In genomic region chr10:3755440-3756359, GRCh38 we compare ENCODE assay signal across 9 cellular contexts. TPM values are rescaled to one million over a fixed set of nuclear protein-coding genes. Genes with fewer than 3 reads are reported as not detected.
DNase-seq lines count a peak whose midpoint lies in the region; ATAC-seq and TF ChIP-seq lines count a peak whose summit lies in the region.
"Had no signal": no experiment of that assay in that cellular context is flagged by ENCODE, and none has a peak within 500 bp of the region (broad histone marks: within the 10 kb centered on the region; RNA-seq: fewer than 3 reads in every experiment).

No MANE protein-coding gene starts in this region.

- H3K4me3 ChIP-seq in mesendoderm (ENCODE audit: low read length) = no peak overlapping the region

- H3K79me1 ChIP-seq in H9 (ENCODE audit: insufficient read depth, low read depth, low read length, poor library complexity, severe bottlenecking) (no peaks in the 10 kb centered on the region), mesendoderm (ENCODE audit: low read length) (no peaks in the 10 kb centered on the region)

- H4K20me1 ChIP-seq in H9 (ENCODE audit: control insufficient read depth, insufficient read depth, insufficient read length) = no peaks in the 10 kb centered on the region

- no peak overlapping the region for H3K18ac ChIP-seq in H9 (ENCODE audit: insufficient read length, low read depth, low read length)
- no peak overlapping the region for H3K18ac ChIP-seq in mesendoderm (ENCODE audit: low read length)

- no peaks in the 10 kb centered on the region for H3K36me3 ChIP-seq in mesendoderm (ENCODE audit: control insufficient read depth, insufficient read depth, low read length)

- TF ChIP-seq CTCF in H9 (conservative IDR thresholded peaks at IDR 0.05) (no peak), chondrocyte (IDR thresholded peaks at IDR 0.05) (no peak)

- H3K4me3 Mint-ChIP-seq in H9 (no peak overlapping the region), chondrocyte (ENCODE audit: unreplicated experiment) (no peak overlapping the region), immature natural killer cell (no peak overlapping the region)

- no peak overlapping the region for H4K91ac ChIP-seq in H9 (ENCODE audit: insufficient read length, low read depth, low read length)

- H3K4me1 Mint-ChIP-seq in H9 (peaks cover under 1 to 4% of the 10 kb centered on the region in 2 experiments; a peak in 3 of 4 replicates), chondrocyte (ENCODE audit: low read depth) (peaks cover 33% of the 10 kb centered on the region), immature natural killer cell (peaks cover 33 to 35% of the 10 kb centered on the region in 2 donors)

- H3K9ac ChIP-seq in H9 (ENCODE audit: extremely low read depth, insufficient read length, low read length) (no peak overlapping the region), mesendoderm (ENCODE audit: low read length) (no peak overlapping the region)

- H4K8ac ChIP-seq in H9 (replicated peaks; ENCODE audit: insufficient read length, low read depth, low read length) (no peak overlapping the region), mesendoderm (ENCODE audit: low read depth, low read length) (no peak overlapping the region)

- no peaks in the 10 kb centered on the region for H3K9me3 Mint-ChIP-seq in H9
- H3K9me3 Mint-ChIP-seq in chondrocyte (ENCODE audit: low read depth) = no peaks in the 10 kb centered on the region
- H3K9me3 Mint-ChIP-seq in immature natural killer cell = no peaks in the 10 kb centered on the region

- no peak overlapping the region for H2BK120ac ChIP-seq in H9 (ENCODE audit: low read depth, low read length, poor library complexity, severe bottlenecking)
- H2BK120ac ChIP-seq in mesendoderm (ENCODE audit: low read depth, low read length) = no peak overlapping the region

- H3K27ac ChIP-seq in H9 (ENCODE audit: insufficient read length, low read depth, low read length) (no peak overlapping the region), mesendoderm (ENCODE audit: low read depth, low read length) (no peak overlapping the region)

- H3K27me3 Mint-ChIP-seq in H9 (ENCODE audit: low read depth) (peaks cover 7% of the 10 kb centered on the region), chondrocyte (ENCODE audit: low read depth) (no peaks in the 10 kb centered on the region), immature natural killer cell (ENCODE audit: low read depth in 3 of 3) (peaks cover 0 to 6% (median 3%) of the 10 kb centered on the region in 3 donors)

- H2BK12ac ChIP-seq in H9 (ENCODE audit: insufficient read length, low read depth, low read length) = no peak overlapping the region

- no peaks in the 10 kb centered on the region for H3K9me3 ChIP-seq in H9 (ENCODE audit: control insufficient read depth, low read depth, low read length)

- no peaks in the 10 kb centered on the region for H3K27me3 ChIP-seq in H9 (ENCODE audit: insufficient read depth, low read length)
- H3K27me3 ChIP-seq in mesendoderm (ENCODE audit: insufficient read depth, low read length, poor library complexity) = no peaks in the 10 kb centered on the region

- H4K5ac ChIP-seq in H9 (ENCODE audit: insufficient read length, low read depth, low read length) = no peak overlapping the region
- no peak overlapping the region for H4K5ac ChIP-seq in mesendoderm (ENCODE audit: low read length)

- H3K14ac ChIP-seq in H9 (ENCODE audit: insufficient read depth, low read length) = no peak overlapping the region

- H2BK15ac ChIP-seq in H9 (ENCODE audit: low read depth, low read length) (no peak overlapping the region), mesendoderm (replicated peaks; ENCODE audit: low read depth) (no peak overlapping the region)

- no peak overlapping the region for H3K4me2 ChIP-seq in H9 (ENCODE audit: insufficient read depth, insufficient read length, low read length)
- H3K4me2 ChIP-seq in mesendoderm (ENCODE audit: low read length) = no peak overlapping the region

- H3K27ac Mint-ChIP-seq in H9 (no peak overlapping the region), chondrocyte (ENCODE audit: unreplicated experiment) (peak overlapping the region; percentile 93), immature natural killer cell (peak overlapping the region in 1 of 6 donors; percentile 21)

- no peaks in the 10 kb centered on the region for H3K23me2 ChIP-seq in H9 (ENCODE audit: insufficient read length, low read depth, low read length, poor library complexity, severe bottlenecking)

- H3T11ph ChIP-seq in H9 (ENCODE audit: low read length) = no peak overlapping the region

- WGBS in H9 (ENCODE audit: extremely low coverage, insufficient read length, low lambda C conversion rate) = no CpG with 5 or more reads among the region's 14 CpGs
- WGBS in mesendoderm (ENCODE audit: extremely low coverage, insufficient coverage, low lambda C conversion rate) = no CpG with 5 or more reads among the region's 14 CpGs

- no peak overlapping the region for H2BK20ac ChIP-seq in H9 (ENCODE audit: low read depth, low read length, poor library complexity, severe bottlenecking)

- H3K4ac ChIP-seq in H9 (ENCODE audit: low read depth, low read length) (no peak overlapping the region), mesendoderm (ENCODE audit: low read depth, low read length) (no peak overlapping the region)

- H2AK5ac ChIP-seq in H9 (ENCODE audit: insufficient read length, low read length) = no peak overlapping the region
- H2AK5ac ChIP-seq in mesendoderm (ENCODE audit: low read length) = no peak overlapping the region

- H3K36me3 Mint-ChIP-seq in H9 (ENCODE audit: insufficient read depth in 1 of 3, low read depth in 3 of 3) = no peaks in the 10 kb centered on the region
- H3K36me3 Mint-ChIP-seq in chondrocyte (ENCODE audit: low read depth) = no peaks in the 10 kb centered on the region
- H3K36me3 Mint-ChIP-seq in immature natural killer cell = peaks cover 0 to 3% (median 0%) of the 10 kb centered on the region in 3 donors

- no peak for ATAC-seq in GM21528 (IDR thresholded peaks at IDR 0.05; ENCODE audit: low FRiP score, unreplicated experiment)

- H3K79me2 ChIP-seq in H9 (ENCODE audit: insufficient read depth, low read length) (no peaks in the 10 kb centered on the region), mesendoderm (ENCODE audit: control insufficient read depth, insufficient read depth, low read length) (no peaks in the 10 kb centered on the region)

- H2AFZ ChIP-seq in H9 (ENCODE audit: low read length) = no peak overlapping the region

- no peak overlapping the region for H3K23ac ChIP-seq in H9 (ENCODE audit: insufficient read length, low read depth, low read length)
- no peak overlapping the region for H3K23ac ChIP-seq in mesendoderm (ENCODE audit: low read length)

- in situ Hi-C loops in ACHN (cut with HindIII; ENCODE audit: low pct_ligation_motif_present, low pct_unique_long_range_greater_than_20kb, low sequenced_read_pairs) = no loop called here

- peak; percentile 21 for DNase-seq in ACHN
- DNase-seq in H9 = peak; percentile 10
- DNase-seq in chondrocyte (ENCODE audit: low spot score) = no peak
- peak; percentile 61 to 70 for DNase-seq in lung microvascular endothelial cell (ENCODE audit: low read depth in 2 of 2)
- no peak for DNase-seq in GM19240 (ENCODE audit: insufficient read length, low spot score)
- no peak for DNase-seq in immature natural killer cell
- DNase-seq in mesendoderm = no peak
- DNase-seq: NCI-H774 had no signal

- H3K4me1 ChIP-seq in H9 (ENCODE audit: insufficient read depth, low read length) (no peaks in the 10 kb centered on the region), mesendoderm (ENCODE audit: control insufficient read depth, low read depth, low read length) (no peaks in the 10 kb centered on the region)

- H2BK5ac ChIP-seq in H9 (ENCODE audit: insufficient read length, low read length) (no peak overlapping the region), mesendoderm (ENCODE audit: low read length) (no peak overlapping the region)

- H3K56ac ChIP-seq in H9 (ENCODE audit: insufficient read length, low read depth, low read length) (no peak overlapping the region), mesendoderm (ENCODE audit: low read length) (no peak overlapping the region)

RNA-seq across cellular contexts. Expression of gene KLF6, which starts 29.3 kb away (rescaled TPM):
- 19.3 and 20.9 TPM in 2 replicates for total RNA-seq in H9 (2021)
- 201 to 355 TPM (median 330 TPM) in 3 replicates for total RNA-seq in chondrocyte
- 63.2 and 170 TPM in 2 replicates for total RNA-seq in lung microvascular endothelial cell
- 100 to 1,000 TPM; 343 to 423 (median 353) TPM for polyA plus RNA-seq in immature natural killer cell
- 36.1 TPM for polyA plus RNA-seq in mesendoderm (2013, experiment 1 of 2)
- polyA plus RNA-seq in mesendoderm (2013, experiment 2 of 2) = 35.3 TPM

Comparison
In these comparisons a context has a peak if more than half of its experiments do, and no peak if none do; other contexts are left out.
1. DNase-seq: peak in ACHN (single experiment), H9 (single experiment) and lung microvascular endothelial cell (2 of 2); none in chondrocyte (single experiment), GM19240 (single experiment), immature natural killer cell (0 of 3) and mesendoderm (single experiment).